In the genomic region with DNA sequence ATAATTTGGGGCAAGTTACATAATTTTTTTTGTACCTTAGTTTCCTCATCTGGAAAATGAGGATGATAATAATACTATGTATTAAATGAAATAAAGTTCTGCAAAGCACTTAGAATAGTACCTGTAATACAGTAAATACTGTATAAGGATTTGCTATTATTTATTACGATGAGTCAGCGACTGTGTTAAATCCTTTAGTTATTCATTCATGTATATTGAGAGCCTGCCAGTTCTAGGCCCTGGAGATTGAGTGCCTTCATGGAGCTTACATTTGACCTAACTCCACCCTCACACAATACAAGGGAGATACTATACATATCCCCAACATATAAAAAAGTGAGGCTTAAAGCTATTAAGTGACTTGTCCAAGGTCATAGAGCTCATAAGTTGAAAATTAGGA, we compare ENCODE assay signal across 8 cellular contexts.
"Had no signal": no experiment of that assay in that cellular context is flagged by ENCODE, and none has a peak within 500 bp of the region (broad histone marks: within the 10 kb centered on the region; RNA-seq: fewer than 3 reads in every experiment).

No MANE protein-coding gene starts in this region.

- H3K27ac Mint-ChIP-seq: GM23338, H9 had no signal

- ATAC-seq: GM23338 had no signal

- H2AFZ ChIP-seq: GM23338 had no signal

- H3K4me2 ChIP-seq: GM23338, KMS-11 had no signal

- DNase-seq: H9, HCEC 1CT, KBM-7 had no signal

- H3K4me3 Mint-ChIP-seq: GM23338, H9 had no signal

- H3K4me3 ChIP-seq: GM23338 had no signal

- H3K9ac ChIP-seq: KMS-11 had no signal

- FAIRE-seq: H1, H54, HTR-8/SVneo had no signal

- H3K27ac ChIP-seq: KMS-11 had no signal

- H3K9me3 Mint-ChIP-seq: GM23338 had no signal
